ENCODE assay signal across 11 cellular contexts in genomic region chr18:65937180-65937579, GRCh38.
"Had no signal": no experiment of that assay in that cellular context is flagged by ENCODE, and none has a peak within 500 bp of the region (broad histone marks: within the 10 kb centered on the region; RNA-seq: fewer than 3 reads in every experiment).

No MANE protein-coding gene starts in this region.

- DNase-seq: GM23248, GOT3, H7, H9, HCEC 1CT, HFFc6 had no signal

- H3K27ac ChIP-seq: GM23248 had no signal

- H3K9ac ChIP-seq: GM23248 had no signal

- H3K36me3 ChIP-seq: HAP-1 had no signal

- H2AFZ ChIP-seq: GM23248, GM23338 had no signal

- H3K4me2 ChIP-seq: GM23338 had no signal

- H3K9me3 ChIP-seq: HAP-1 had no signal

- FAIRE-seq: H1, H54 had no signal

- ATAC-seq: GM23338, HCT116 had no signal

- H3K4me3 ChIP-seq: GM23248, GM23338, HAP-1 had no signal
